1 cellular context compared by ENCODE assay signal in genomic region chr22:21952586-21953571, GRCh38.
A peak's percentile ranks its signal among the peaks of the same experiment; 100 is the strongest.
TF ChIP-seq lines count a peak whose summit lies in the region.

Gene PPM1F, minus strand, starts transcription at chr22:21952848. Its CDS starts 6,800 bp downstream, at chr22:21946048.

TF ChIP-seq in HepG2, 621 proteins besides CTCF, POLR2A, EP300 and RAD21 (continued from another document and continues in another):
- TF ChIP-seq ZBTB49 (CRISPR knock-in tag; IDR thresholded peaks at IDR 0.05; ENCODE audit: borderline replicate concordance) (no peak), ZNF296 (CRISPR knock-in tag; conservative IDR thresholded peaks at IDR 0.05) (no peak), ZNF784 (CRISPR knock-in tag; IDR thresholded peaks at IDR 0.05; ENCODE audit: borderline replicate concordance) (0 out of 2 replicates have a peak, but pooled peaks have one; percentile 27), DBP (CRISPR knock-in tag; IDR thresholded peaks at IDR 0.05; ENCODE audit: not compliant biosample characterization) (no peak), ZNF207 (IDR thresholded peaks at IDR 0.05; ENCODE audit: borderline replicate concordance) (no peak), RBFOX2 (IDR thresholded peaks at IDR 0.05; ENCODE audit: low read depth, low read length) (peak; percentile 68), ZFP37 (CRISPR knock-in tag; IDR thresholded peaks at IDR 0.05; ENCODE audit: borderline replicate concordance) (no peak), ZNF773 (CRISPR knock-in tag; IDR thresholded peaks at IDR 0.05; ENCODE audit: borderline replicate concordance) (0 out of 2 replicates have a peak, but pooled peaks have one; percentile 21), ZNF350 (CRISPR knock-in tag; IDR thresholded peaks at IDR 0.05; ENCODE audit: borderline replicate concordance, low read depth) (no peak), ZNF580 (CRISPR knock-in tag; IDR thresholded peaks at IDR 0.05; ENCODE audit: borderline replicate concordance, low read depth) (0 out of 2 replicates have a peak, but pooled peaks have one; percentile 22), SMAD9 (CRISPR knock-in tag; IDR thresholded peaks at IDR 0.05) (no peak), ESRRA (CRISPR knock-in tag; IDR thresholded peaks at IDR 0.05; ENCODE audit: low read depth) (no peak), ARID5B (CRISPR knock-in tag; IDR thresholded peaks at IDR 0.05) (no peak), KLF6 (CRISPR knock-in tag; IDR thresholded peaks at IDR 0.05) (no peak), ZNF280D (CRISPR knock-in tag; IDR thresholded peaks at IDR 0.05) (peak; percentile 78; the same call in 1 of the 2 replicates), HMG20A (CRISPR knock-in tag; IDR thresholded peaks at IDR 0.05; ENCODE audit: borderline replicate concordance) (no peak), ZBTB44 (CRISPR knock-in tag; IDR thresholded peaks at IDR 0.05) (no peak), ZBTB26 (CRISPR knock-in tag; IDR thresholded peaks at IDR 0.05; ENCODE audit: borderline replicate concordance) (no peak), ZMYM2 (CRISPR knock-in tag; IDR thresholded peaks at IDR 0.05) (0 out of 2 replicates have a peak, but pooled peaks have one; percentile 26), ZSCAN21 (CRISPR knock-in tag; IDR thresholded peaks at IDR 0.05; ENCODE audit: borderline replicate concordance) (no peak; the same call in 1 of the 2 replicates), ZKSCAN1 (IDR thresholded peaks at IDR 0.05; ENCODE audit: low read length) (no peak), ATF6 (CRISPR knock-in tag; conservative IDR thresholded peaks at IDR 0.05) (no peak), MAZ (IDR thresholded peaks at IDR 0.05; ENCODE audit: borderline replicate concordance, low read depth, low read length) (0 out of 2 replicates have a peak, but pooled peaks have one; percentile 18), MAZ (CRISPR knock-in tag; IDR thresholded peaks at IDR 0.05; ENCODE audit: low read depth) (0 out of 2 replicates have a peak, but pooled peaks have one; percentile 50), ATF5 (CRISPR knock-in tag; IDR thresholded peaks at IDR 0.05; ENCODE audit: low read depth) (no peak), PAX8 (CRISPR knock-in tag; IDR thresholded peaks at IDR 0.05; ENCODE audit: borderline replicate concordance) (no peak), E2F2 (CRISPR knock-in tag; IDR thresholded peaks at IDR 0.05; ENCODE audit: borderline replicate concordance) (no peak), ZNF282 (IDR thresholded peaks at IDR 0.05; ENCODE audit: partially characterized antibody) (no peak), ZNF549 (CRISPR knock-in tag; IDR thresholded peaks at IDR 0.05) (no peak), HNRNPLL (IDR thresholded peaks at IDR 0.05; ENCODE audit: low read depth, low read length, poor library complexity, severe bottlenecking) (peak; percentile 70), KMT2A (CRISPR knock-in tag; IDR thresholded peaks at IDR 0.05) (no peak), TCF7L2 (IDR thresholded peaks at IDR 0.05; ENCODE audit: low read depth, low read length) (no peak), HNRNPL (IDR thresholded peaks at IDR 0.05; ENCODE audit: low read depth, low read length) (no peak)
